In genomic region chr4:17967078-17967477, GRCh38 we compare ENCODE assay signal across 35 cellular contexts. TPM values are rescaled to one million over a fixed set of nuclear protein-coding genes. Genes with fewer than 3 reads are reported as not detected.
DNase-seq lines count a peak whose midpoint lies in the region; ATAC-seq, FAIRE-seq and TF ChIP-seq lines count a peak whose summit lies in the region.
"Had no signal": no experiment of that assay in that cellular context is flagged by ENCODE, and none has a peak within 500 bp of the region (broad histone marks: within the 10 kb centered on the region; RNA-seq: fewer than 3 reads in every experiment).

No MANE protein-coding gene starts in this region.

- no peaks in the 10 kb centered on the region for H4K20me1 ChIP-seq in GM12878 (ENCODE audit: control insufficient read depth, insufficient read depth)

- no peak for TF ChIP-seq RAD21 in GM12878 (IDR thresholded peaks at IDR 0.05; ENCODE audit: insufficient read depth, low read depth, low read length)

- no peaks in the 10 kb centered on the region for H3K27me3 Mint-ChIP-seq in progenitor cell of endocrine pancreas
- H3K27me3 Mint-ChIP-seq: B cell; CD4-positive, alpha-beta memory T cell; CD4-positive, alpha-beta T cell; CD4-positive, CD25-positive, alpha-beta regulatory T cell; CD8-positive, alpha-beta memory T cell had no signal

- no peaks in the 10 kb centered on the region for H3K4me1 ChIP-seq in GM12878 (ENCODE audit: control insufficient read depth, insufficient read depth, low read length)
- H3K4me1 ChIP-seq: A549; BE2C; BLaER1; BLaER1 treated with 17β-estradiol and CSF1 and Interleukin-3, amounts not matched to agents 10 nM and 100 nM; Caco-2 had no signal

- H3K4me2 ChIP-seq in GM12878 (ENCODE audit: control insufficient read depth, insufficient read depth): no peak overlapping the region
- H3K4me2 ChIP-seq: A549; BLaER1; BLaER1 treated with 17β-estradiol and CSF1 and Interleukin-3, amounts not matched to agents 10 nM and 100 nM had no signal

- H3K9me3 ChIP-seq in GM12878 (replicated peaks; ENCODE audit: control insufficient read depth, insufficient read depth, low read length) (no peaks in the 10 kb centered on the region; the same call in 2 of the 3 replicates), MG63 (no peaks in the 10 kb centered on the region)
- H3K9me3 ChIP-seq: A549, BE2C, BLaER1, Caco-2 had no signal

- WGBS in GM12878 (ENCODE audit: insufficient coverage, insufficient replicate concordance, low lambda C conversion rate, missing lambda C conversion rate): 100% methylated on average over 1 of the region's 1 CpG

- H3K9me3 Mint-ChIP-seq in progenitor cell of endocrine pancreas (ENCODE audit: low read depth): no peaks in the 10 kb centered on the region
- H3K9me3 Mint-ChIP-seq: CD14-positive monocyte; CD4-positive, alpha-beta memory T cell; CD4-positive, alpha-beta T cell; CD4-positive, CD25-positive, alpha-beta regulatory T cell; CD8-positive, alpha-beta memory T cell; CD8-positive, alpha-beta T cell had no signal

- ATAC-seq in GM18907 (IDR thresholded peaks at IDR 0.05; ENCODE audit: unreplicated experiment) (peak; percentile 41), HG03159 (IDR thresholded peaks at IDR 0.05; ENCODE audit: unreplicated experiment) (peak; percentile 40), GM12878 (peak; percentile 71)
- ATAC-seq: A549; CD8-positive, alpha-beta T cell had no signal

- peaks cover 2% of the 10 kb centered on the region for H3K36me3 Mint-ChIP-seq in progenitor cell of endocrine pancreas (ENCODE audit: insufficient read depth)

- no peak overlapping the region for H2AFZ ChIP-seq in GM12878 (ENCODE audit: control insufficient read depth, low read depth, low read length)

- BruUV-seq in GM12878 (replicated peaks; lab: Mats Ljungman, UMichigan): no TSS peak

- CTCF ChIA-PET in GM12878 (lab: Yijun Ruan, JAX): no interaction called here

- FAIRE-seq in GM12891 (lab: Jason Lieb, UNC): no peak
- peak; percentile 66 for FAIRE-seq in GM12878 (lab: Jason Lieb, UNC)
- FAIRE-seq: A549 had no signal

- no peak overlapping the region for H3K9ac ChIP-seq in GM12878 (ENCODE audit: control insufficient read depth, insufficient read depth, low read length)
- H3K9ac ChIP-seq: BLaER1; BLaER1 treated with 17β-estradiol and CSF1 and Interleukin-3, amounts not matched to agents 10 nM and 100 nM had no signal

- in situ Hi-C loops in GM12878 (cut with MboI): no loop called here

- intact Hi-C loops in GM12878 (cut with micrococcal nuclease; ENCODE audit: unreplicated experiment): no loop called here

- POLR2A ChIA-PET in GM12878 (lab: Charles Lee): no interaction called here

- H3K27ac Mint-ChIP-seq in progenitor cell of endocrine pancreas: no peak overlapping the region
- H3K27ac Mint-ChIP-seq: B cell; CD4-positive, alpha-beta memory T cell; CD4-positive, alpha-beta T cell; CD4-positive, CD25-positive, alpha-beta regulatory T cell; CD8-positive, alpha-beta memory T cell; CD8-positive, alpha-beta T cell had no signal

- TF ChIP-seq EP300 in GM12878 (IDR thresholded peaks at IDR 0.05; ENCODE audit: borderline replicate concordance in 1 of 2, control insufficient read depth in 1 of 2, low read depth in 2 of 2, low read length in 2 of 2): no peak

- peaks cover 0 to 4% of the 10 kb centered on the region in 2 experiments; a peak in 1 of 4 replicates for H3K36me3 ChIP-seq in GM12878 (ENCODE audit: control insufficient read depth in 2 of 2, insufficient read depth in 2 of 2, low read length in 1 of 2)
- H3K36me3 ChIP-seq in MG63: no peaks in the 10 kb centered on the region

- H3K4me1 Mint-ChIP-seq in progenitor cell of endocrine pancreas (ENCODE audit: low read depth): peaks cover 12% of the 10 kb centered on the region
- H3K4me1 Mint-ChIP-seq: CD14-positive monocyte; CD4-positive, alpha-beta memory T cell had no signal

- DNase-seq in GM12891 (ENCODE audit: insufficient read length, low spot score) (no peak), GM12878 (ENCODE audit: low read depth, low spot score) (no peak), MG63 (no peak), progenitor cell of endocrine pancreas (ENCODE audit: low spot score, unreplicated experiment) (no peak), NCI-H1092 treated with DMSO at 0.1 percent for 48 hours (lab: John Stamatoyannopoulos, UW) (no peak)
- DNase-seq in stimulated activated naive CD4-positive, alpha-beta T cell treated with Interleukin-2 at 50 U/mL for 16 hours (lab: John Stamatoyannopoulos, UW): no peak
- DNase-seq: 8988T; ACHN; AML-193; BE2C; C1 segment of cervical spinal cord; Caco-2; Calu3; CD4-positive, alpha-beta memory T cell; CD4-positive, alpha-beta T cell; CD4-positive, CD25-positive, alpha-beta regulatory T cell; CD8-positive, alpha-beta memory T cell; CD8-positive, alpha-beta T cell; COR-L47; DMS 273 treated with DMSO at 0.1 percent for 48 hours; DMS153; DMS53; DMS79; DMS79 treated with DMSO at 0.1 percent for 48 hours; DND-41; EL had no signal

- no peak overlapping the region for H3K4me3 Mint-ChIP-seq in progenitor cell of endocrine pancreas (ENCODE audit: low read depth)
- H3K4me3 Mint-ChIP-seq: B cell; CD14-positive monocyte; CD4-positive, alpha-beta memory T cell; CD4-positive, alpha-beta T cell; CD4-positive, CD25-positive, alpha-beta regulatory T cell; CD8-positive, alpha-beta memory T cell; CD8-positive, alpha-beta T cell had no signal

- TF ChIP-seq CTCF in GM12878 (IDR thresholded peaks at IDR 0.05 in 2 of 3, conservative IDR thresholded peaks at IDR 0.05 in 1 of 3; ENCODE audit: control insufficient read depth in 2 of 3, extremely low read depth in 1 of 3, insufficient read depth in 1 of 3, low read depth in 3 of 3, low read length in 3 of 3) (no peak), progenitor cell of endocrine pancreas (IDR thresholded peaks at IDR 0.05; ENCODE audit: unreplicated experiment) (no peak)

- SMC1A ChIA-PET in GM12878 (lab: Charles Lee; ENCODE audit: uncharacterized antibody, unreplicated experiment): no interaction called here

- TF ChIP-seq POLR2A in GM12891 (IDR thresholded peaks at IDR 0.05; ENCODE audit: low read depth, low read length): no peak
- TF ChIP-seq POLR2A in GM12878 (IDR thresholded peaks at IDR 0.05; ENCODE audit: low read depth, low read length): no peak

- H3K27ac ChIP-seq in GM12878 (ENCODE audit: control insufficient read depth, insufficient read depth): no peak overlapping the region
- H3K27ac ChIP-seq: 22Rv1; A549; BLaER1; BLaER1 treated with 17β-estradiol and CSF1 and Interleukin-3, amounts not matched to agents 10 nM and 100 nM; C4-2B had no signal

- H3K27me3 ChIP-seq in GM12878 (replicated peaks in 1 of 2; ENCODE audit: control insufficient read depth in 2 of 2, insufficient read depth in 2 of 2, low read length in 1 of 2) (no peaks in the 10 kb centered on the region), MG63 (no peaks in the 10 kb centered on the region)
- H3K27me3 ChIP-seq: BE2C; BLaER1; BLaER1 treated with 17β-estradiol and CSF1 and Interleukin-3, amounts not matched to agents 10 nM and 100 nM had no signal

- RAD21 ChIA-PET in GM12878 (lab: Charles Lee; ENCODE audit: unreplicated experiment): no interaction called here

- H3K4me3 ChIP-seq in GM12878: no peak overlapping the region
- H3K4me3 ChIP-seq in MG63: no peak overlapping the region
- H3K4me3 ChIP-seq: A549; BLaER1; BLaER1 treated with 17β-estradiol and CSF1 and Interleukin-3, amounts not matched to agents 10 nM and 100 nM had no signal

- peaks cover 2% of the 10 kb centered on the region for H3K79me2 ChIP-seq in GM12878 (ENCODE audit: control insufficient read depth, insufficient read depth, low read length)

TF ChIP-seq in GM12891, 5 proteins besides CTCF, POLR2A, EP300 and RAD21:
- TF ChIP-seq POU2F2 (IDR thresholded peaks at IDR 0.05; ENCODE audit: low read depth, low read length) (no peak), POLR2AphosphoS5 (IDR thresholded peaks at IDR 0.05; ENCODE audit: low read depth, low read length) (no peak), PAX5 (IDR thresholded peaks at IDR 0.05; ENCODE audit: insufficient read depth, low read length, severe bottlenecking) (no peak), SPI1 (IDR thresholded peaks at IDR 0.05; ENCODE audit: low read depth, low read length) (peak; percentile 43; the same call in 1 of the 2 replicates)

TF ChIP-seq in GM12878, 131 proteins besides CTCF, POLR2A, EP300 and RAD21:
- peak; percentile 42; the same call in 1 of the 2 replicates for TF ChIP-seq SPI1 (IDR thresholded peaks at IDR 0.05; ENCODE audit: borderline replicate concordance, insufficient read depth, low read depth, low read length)
- no peak for TF ChIP-seq HDAC6 (IDR thresholded peaks at IDR 0.05; ENCODE audit: unreplicated experiment)

RNA-seq across cellular contexts. Expression of gene LCORL, which starts 54.5 kb away (rescaled TPM):
- 1.6 TPM for polyA plus RNA-seq in GM12891 (2012; ENCODE audit: low read depth, missing spikeins)
- total RNA-seq in GM12878 (2013; cell fraction: nucleolus; rRNA removed): 88.7 and 128 TPM in 2 replicates
- total RNA-seq in GM12878 (2014; rRNA removed): 7.3 and 8.4 TPM in 2 replicates
- 9.6 and 11.1 TPM in 2 replicates for total RNA-seq in GM12878 (2014; rRNA removed; fragmentation: Illumina TruSeq; extraction: Trizol)
- 9.7 and 10.4 TPM in 2 replicates for total RNA-seq in GM12878 (2021)
- 2.8 TPM for polyA plus RNA-seq in GM12878 (2011; ENCODE audit: low read depth)
- polyA plus RNA-seq in GM12878 (2011; rRNA removed): 9.8 and 13.6 TPM in 2 replicates
- polyA plus RNA-seq in GM12878 (2011; cell fraction: cytosol; rRNA removed): 3.2 and 3.5 TPM in 2 replicates
- polyA plus RNA-seq in GM12878 (2011; cell fraction: nucleus; rRNA removed): 9.1 and 9.7 TPM in 2 replicates
- 3.7 and 6.0 TPM in 2 replicates for polyA plus RNA-seq in GM12878 (2012)
- polyA plus RNA-seq in GM12878 (2014; fragmentation: Illumina TruSeq; extraction: Trizol): 5.2 and 7.7 TPM in 2 replicates
- polyA plus RNA-seq in GM12878 (2014; fragmentation: Nextera tagmentation; extraction: Ambion mirVana): 1 to 10 TPM; 2.2 to 3.3 TPM
- polyA plus RNA-seq in GM12878 (2014; rRNA removed): 2.6 and 5.6 TPM in 2 replicates
- 1 to 10 TPM; 5.8 to 6.0 TPM for polyA plus RNA-seq in GM12878 (2016; fragmentation: Nextera tagmentation; extraction: Ambion mirVana)
- polyA minus RNA-seq in GM12878 (2011; rRNA and poly(A)+ RNA removed): 11.1 and 15.1 TPM in 2 replicates
- 1.6 and 6.7 TPM in 2 replicates for polyA minus RNA-seq in GM12878 (2011; cell fraction: cytosol; rRNA and poly(A)+ RNA removed)
- polyA minus RNA-seq in GM12878 (2011; cell fraction: nucleus; rRNA and poly(A)+ RNA removed): 26.5 and 37.4 TPM in 2 replicates
- total RNA-seq in MG63 (2014; rRNA removed; shearing (Covaris generic); ENCODE audit: low replicate concordance): 5.2 and 6.5 TPM in 2 replicates
- total RNA-seq in progenitor cell of endocrine pancreas: 22.3 and 26.1 TPM in 2 replicates
